In the genomic region with DNA sequence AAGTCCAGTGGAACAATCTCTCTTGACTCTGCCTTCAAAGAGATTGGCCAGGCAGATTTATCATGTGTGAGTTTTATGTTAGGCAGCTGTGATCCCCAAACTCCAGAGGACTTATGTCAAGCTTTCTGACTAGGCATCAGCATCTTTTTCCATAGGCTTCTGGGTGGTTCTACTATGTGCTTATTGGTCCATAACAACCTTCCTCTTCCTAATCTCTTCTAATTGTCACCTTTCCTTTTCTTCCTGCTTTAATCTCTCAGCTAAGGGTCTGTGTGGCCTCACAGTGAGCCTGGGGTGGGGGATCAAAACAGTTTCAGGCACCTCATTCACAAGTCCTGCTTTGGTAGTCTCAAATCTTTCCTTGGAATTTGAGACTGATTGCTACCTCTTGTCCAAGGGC, we compare ENCODE assay signal across 26 cellular contexts.
"Had no signal": no experiment of that assay in that cellular context is flagged by ENCODE, and none has a peak within 500 bp of the region (broad histone marks: within the 10 kb centered on the region; RNA-seq: fewer than 3 reads in every experiment).

No MANE protein-coding gene starts in this region.

- H3K9me3 ChIP-seq: SJCRH30 had no signal

- H3K27me3 ChIP-seq: SJCRH30 had no signal

- DNase-seq: Karpas-422, MM.1S, MV-4-11, NCI-H1092, NCI-H1105, NCI-H1417 treated with DMSO at 0.1 percent for 48 hours, NCI-H1436 treated with DMSO at 0.1 percent for 48 hours, NCI-H1694 treated with DMSO at 0.1 percent for 48 hours, NCI-H187 treated with DMSO at 0.1 percent for 48 hours, NCI-H2029, NCI-H2081, NCI-H2171, NCI-H446 treated with DMSO at 0.1 percent for 48 hours, NCI-H510A, NCI-H524, NCI-H526, NCI-H69, NCI-H748 treated with DMSO at 0.1 percent for 48 hours, NCI-H82, PC-9, SHP77, SIG-M5, SJCRH30 had no signal

- H3K36me3 ChIP-seq: SJCRH30 had no signal

- H3K4me3 ChIP-seq: PC-9, SJCRH30, SK-N-MC had no signal

- H3K9ac ChIP-seq: KMS-11 had no signal

- H2AFZ ChIP-seq: PC-9 had no signal

- H3K4me2 ChIP-seq: KMS-11, PC-9 had no signal

- H3K27ac ChIP-seq: KMS-11, PC-9, RWPE1, SJCRH30, SK-N-MC had no signal
